ENCODE assay signal across 35 cellular contexts in genomic region chr2:14681608-14682007, GRCh38. TPM values are rescaled to one million over a fixed set of nuclear protein-coding genes. Genes with fewer than 3 reads are reported as not detected.
"Had no signal": no experiment of that assay in that cellular context is flagged by ENCODE, and none has a peak within 500 bp of the region (broad histone marks: within the 10 kb centered on the region; RNA-seq: fewer than 3 reads in every experiment).

No MANE protein-coding gene starts in this region.

- H3K4me1 ChIP-seq: body of pancreas, breast epithelium had no signal

- FAIRE-seq: astrocyte, TTC549 had no signal

- H3K9me3 ChIP-seq: adrenal gland, body of pancreas, breast epithelium had no signal

- H3K27ac ChIP-seq: adrenal gland, body of pancreas, brain microvascular endothelial cell, breast epithelium, VCaP had no signal

- H3K36me3 ChIP-seq: adrenal gland, brain microvascular endothelial cell, breast epithelium had no signal

- H3K4me3 ChIP-seq: adrenal gland, body of pancreas, breast epithelium had no signal

- DNase-seq: activated B cell treated with CpG ODN at 0.5 μM for 24 hours; activated CD4-positive, alpha-beta memory T cell treated with anti-CD3 and anti-CD28 coated beads for 36 hours; activated CD4-positive, alpha-beta T cell treated with anti-CD3 and anti-CD28 coated beads for 4 hours; activated CD4-positive, alpha-beta T cell treated with anti-CD3 and anti-CD28 coated beads, Interleukin-2, amount 10 ng/mL, durations not matched to agents 24 days and 14 days; activated CD4-positive, alpha-beta T cell treated with anti-CD3 and anti-CD28 coated beads, Interleukin-2, amount 50 U/mL, for 1 hour; activated CD4-positive, alpha-beta T cell treated with anti-CD3 and anti-CD28 coated beads, Interleukin-2, amount 50 U/mL, for 4 hours; activated CD4-positive, CD25-positive, alpha-beta regulatory T cell treated with anti-CD3 and anti-CD28 coated beads, Interleukin-2, amount 50 U/mL, for 72 hours; activated CD8-positive, alpha-beta memory T cell treated with anti-CD3 and anti-CD28 coated beads, Interleukin-2, amount 50 U/mL, for 4 hours; activated CD8-positive, alpha-beta T cell treated with anti-CD3 and anti-CD28 coated beads for 36 hours; activated effector memory CD4-positive, alpha-beta T cell treated with anti-CD3 and anti-CD28 coated beads, Interleukin-2, amount 50 U/mL, for 16 hours; activated gamma-delta T cell treated with Interleukin-2 at 50 U/mL for 16 hours; activated naive CD4-positive, alpha-beta T cell; activated naive CD4-positive, alpha-beta T cell treated with anti-CD3 and anti-CD28 coated beads for 36 hours; activated naive CD4-positive, alpha-beta T cell treated with anti-CD3 and anti-CD28 coated beads, Interleukin-2, amount 50 U/mL, for 16 hours; activated naive CD8-positive, alpha-beta T cell treated with anti-CD3 and anti-CD28 coated beads for 36 hours; activated T-cell treated with anti-CD3 and anti-CD28 coated beads for 4 hours; activated T-cell treated with anti-CD3 and anti-CD28 coated beads, Interleukin-2, amount 50 U/mL, for 1 hour; activated T-cell treated with anti-CD3 and anti-CD28 coated beads, Interleukin-2, amount 50 U/mL, for 4 hours; activated T-cell treated with anti-CD3 and anti-CD28 coated beads, Interleukin-2, amount 50 U/mL, for 72 hours; adrenal gland; amniotic stem cell; aorta; body of pancreas; brain microvascular endothelial cell; central memory CD4-positive, alpha-beta T cell; T-helper 2 cell; T-helper 9 cell had no signal

- H3K27me3 ChIP-seq: adrenal gland, body of pancreas, brain microvascular endothelial cell, breast epithelium had no signal

- ATAC-seq: activated CD8-positive, alpha-beta T cell treated with anti-CD3 and anti-CD28 coated beads for 36 hours; activated naive CD4-positive, alpha-beta T cell treated with anti-CD3 and anti-CD28 coated beads, Interleukin-2, amount 50 U/mL, for 72 hours; activated T-cell treated with anti-CD3 and anti-CD28 coated beads, Interleukin-2, amount 50 U/mL, for 4 hours; activated T-cell treated with anti-CD3 and anti-CD28 coated beads, Interleukin-2, amount 50 U/mL, for 72 hours; activated T-helper 17 cell treated with anti-CD3 and anti-CD28 coated beads, Interleukin-2, amount 50 U/mL, for 72 hours; body of pancreas had no signal

RNA-seq across cellular contexts. Expression of gene LRATD1, which starts 49.1 kb away (rescaled TPM):
- total RNA-seq: activated B cell treated with CpG ODN at 0.5 μM for 24 hours; activated CD4-positive, alpha-beta memory T cell treated with anti-CD3 and anti-CD28 coated beads for 36 hours; activated CD4-positive, alpha-beta T cell treated with anti-CD3 and anti-CD28 coated beads, Interleukin-2, amount 10 ng/mL, durations not matched to agents 24 days and 14 days; activated CD8-positive, alpha-beta memory T cell treated with anti-CD3 and anti-CD28 coated beads for 36 hours; activated CD8-positive, alpha-beta T cell treated with anti-CD3 and anti-CD28 coated beads for 36 hours; activated naive CD4-positive, alpha-beta T cell treated with anti-CD3 and anti-CD28 coated beads for 36 hours; activated naive CD4-positive, alpha-beta T cell treated with anti-CD3 and anti-CD28 coated beads, Interleukin-2, amount 50 U/mL, for 72 hours; activated naive CD8-positive, alpha-beta T cell treated with anti-CD3 and anti-CD28 coated beads for 36 hours; activated T-cell treated with anti-CD3 and anti-CD28 coated beads, Interleukin-2, amount 50 U/mL, for 72 hours; activated T-helper 1 cell treated with anti-CD3 and anti-CD28 coated beads, Interleukin-12 subunit alpha, Interleukin-12 subunit beta, Interleukin-2, Interleukin-4 antibody, amounts not matched to agents 30 ng/mL and 10 ng/mL and 1 ng/mL, durations not matched to agents 14 hours and 24 hours and 36 hours; activated T-helper 17 cell treated with anti-CD3 and anti-CD28 coated beads, Interleukin-2, amount 50 U/mL, for 72 hours had no signal
